33 cellular contexts compared by ENCODE assay signal in the genomic region with DNA sequence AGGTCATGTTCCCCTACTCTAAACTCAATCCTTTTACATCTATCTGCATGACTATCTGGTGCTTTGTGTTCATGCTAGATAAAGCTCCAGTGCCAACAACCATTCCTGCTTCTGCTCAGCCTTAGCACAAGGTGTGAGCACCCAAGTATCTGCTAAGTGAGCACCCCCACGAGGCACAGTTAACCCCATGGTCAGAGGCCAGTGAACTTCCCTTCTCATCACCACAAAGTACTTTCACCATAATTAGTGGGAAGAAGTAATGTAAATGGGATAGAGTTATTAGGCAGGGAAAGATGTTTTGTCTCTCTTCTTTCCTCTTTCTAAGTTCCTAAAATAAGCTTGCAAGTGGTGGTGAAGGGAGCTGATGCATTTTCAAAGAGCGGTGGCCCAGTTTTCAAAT.
"Had no signal": no experiment of that assay in that cellular context is flagged by ENCODE, and none has a peak within 500 bp of the region (broad histone marks: within the 10 kb centered on the region; RNA-seq: fewer than 3 reads in every experiment).

No MANE protein-coding gene starts in this region.

- H3K4me1 ChIP-seq: ascending aorta had no signal

- H3K4me2 ChIP-seq: PC-9 had no signal

- H3K9me3 ChIP-seq: ascending aorta, MG63 had no signal

- DNase-seq: activated CD4-positive, alpha-beta T cell treated with anti-CD3 and anti-CD28 coated beads for 1 hour; activated CD4-positive, alpha-beta T cell treated with anti-CD3 and anti-CD28 coated beads for 48 hours; activated CD4-positive, alpha-beta T cell treated with anti-CD3 and anti-CD28 coated beads, Interleukin-2, amount 50 U/mL, for 4 hours; activated CD4-positive, CD25-positive, alpha-beta regulatory T cell; activated CD8-positive, alpha-beta T cell treated with anti-CD3 and anti-CD28 coated beads for 36 hours; activated effector memory CD4-positive, alpha-beta T cell treated with anti-CD3 and anti-CD28 coated beads, Interleukin-2, amount 50 U/mL, for 16 hours; activated naive CD4-positive, alpha-beta T cell; activated naive CD4-positive, alpha-beta T cell treated with anti-CD3 and anti-CD28 coated beads, Interleukin-2, amount 50 U/mL, for 16 hours; activated naive CD8-positive, alpha-beta T cell treated with anti-CD3 and anti-CD28 coated beads for 36 hours; activated T-cell treated with anti-CD3 and anti-CD28 coated beads, Interleukin-2, amount 50 U/mL, for 1 hour; activated T-cell treated with anti-CD3 and anti-CD28 coated beads, Interleukin-2, amount 50 U/mL, for 72 hours; amniotic stem cell; Kasumi-1; KG1; MG63; NCI-H1092; NCI-H1436 treated with DMSO at 0.1 percent for 48 hours; NCI-H1694 treated with DMSO at 0.1 percent for 48 hours; NCI-H2029; NCI-H345; NCI-H524 treated with DMSO at 0.1 percent for 48 hours; NK-92 treated with Interleukin-12 subunit alpha and Interleukin-12 subunit beta, amount 100 ng/mL, for 24 hours; PC-9; Right ventricle myocardium superior; SW 1271; T-helper 1 cell; T-helper 2 cell; T-helper 9 cell; WERI-Rb-1 had no signal

- H3K27me3 ChIP-seq: ascending aorta, cardiac muscle cell, MG63 had no signal

- H3K36me3 ChIP-seq: cardiac muscle cell, MG63, WERI-Rb-1 had no signal

- FAIRE-seq: RCC 7860 had no signal

- H3K27ac ChIP-seq: ascending aorta, cardiac muscle cell, PC-9, WERI-Rb-1 had no signal

- ATAC-seq: activated CD8-positive, alpha-beta T cell treated with anti-CD3 and anti-CD28 coated beads for 36 hours; activated T-helper 17 cell treated with anti-CD3 and anti-CD28 coated beads, Interleukin-2, amount 50 U/mL, for 72 hours had no signal

- H3K4me3 ChIP-seq: ascending aorta, cardiac muscle cell, MG63, PC-9 had no signal
